16 cellular contexts compared by ENCODE assay signal in the genomic region with DNA sequence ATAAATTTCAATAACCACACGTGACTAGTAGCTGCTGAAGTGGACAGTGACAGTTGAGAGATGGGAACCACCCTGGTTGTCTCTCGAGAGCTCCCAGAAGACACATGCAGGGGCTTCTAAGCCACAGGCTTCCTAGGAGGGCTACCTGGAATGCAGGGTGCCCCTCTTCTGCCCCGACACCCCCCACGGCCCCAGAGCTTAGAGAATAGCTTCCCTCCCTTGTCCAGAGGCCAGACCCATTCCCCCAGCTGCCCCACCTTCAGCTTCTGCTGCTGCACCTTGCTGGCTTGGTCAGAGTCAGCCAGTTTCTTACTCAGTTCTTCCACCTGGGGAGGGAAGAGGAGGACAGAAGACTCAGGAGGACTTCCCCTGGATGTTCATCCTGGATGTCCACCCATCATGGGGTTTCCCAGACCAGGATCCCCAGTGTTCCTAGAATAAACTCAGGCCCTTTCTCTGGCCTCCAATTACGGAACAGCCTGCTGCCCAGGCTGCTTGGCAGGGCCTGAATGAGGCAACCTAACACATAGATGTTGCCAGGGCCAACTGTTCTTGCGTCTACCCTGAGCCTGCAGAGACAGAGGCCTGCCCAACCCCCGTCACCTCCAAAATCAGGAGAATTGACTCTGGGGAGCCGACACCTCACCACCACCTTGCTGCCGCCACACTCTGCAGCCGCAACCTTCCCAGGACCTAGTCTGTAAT. TPM values are rescaled to one million over a fixed set of nuclear protein-coding genes. Genes with fewer than 3 reads are reported as not detected.
DNase-seq lines count a peak whose midpoint lies in the region; ATAC-seq and TF ChIP-seq lines count a peak whose summit lies in the region.
"Had no signal": no experiment of that assay in that cellular context is flagged by ENCODE, and none has a peak within 500 bp of the region (broad histone marks: within the 10 kb centered on the region; RNA-seq: fewer than 3 reads in every experiment).

No MANE protein-coding gene starts in this region.

- no peak overlapping the region for H3K4me3 Mint-ChIP-seq in activated CD8-positive, alpha-beta memory T cell treated with anti-CD3 and anti-CD28 coated beads, Interleukin-2, amount 10 ng/mL, durations not matched to agents 7 days and 5 days
- H3K4me3 Mint-ChIP-seq in neural crest cell, result no peak overlapping the region
- no peak overlapping the region for H3K4me3 Mint-ChIP-seq in progenitor cell of endocrine pancreas (ENCODE audit: low read depth)
- H3K4me3 Mint-ChIP-seq: nephron had no signal

- H3K9me3 Mint-ChIP-seq in activated CD8-positive, alpha-beta memory T cell treated with anti-CD3 and anti-CD28 coated beads, Interleukin-2, amount 10 ng/mL, durations not matched to agents 7 days and 5 days (ENCODE audit: low read depth), result no peaks in the 10 kb centered on the region
- H3K9me3 Mint-ChIP-seq in neural crest cell, result no peaks in the 10 kb centered on the region
- H3K9me3 Mint-ChIP-seq in progenitor cell of endocrine pancreas (ENCODE audit: low read depth), result no peaks in the 10 kb centered on the region
- H3K9me3 Mint-ChIP-seq: nephron had no signal

- peak overlapping the region in 53 of 59 donors; percentile 4 to 92 (median 80) for H3K27ac ChIP-seq in dorsolateral prefrontal cortex
- H3K27ac ChIP-seq: epithelial cell of prostate had no signal

- no peak for ATAC-seq in activated CD8-positive, alpha-beta memory T cell treated with anti-CD3 and anti-CD28 coated beads, Interleukin-2, amount 10 ng/mL, durations not matched to agents 7 days and 5 days
- ATAC-seq in GM18505 (IDR thresholded peaks at IDR 0.05; ENCODE audit: unreplicated experiment) (no peak), left lobe of liver (no peak)
- ATAC-seq: gastroesophageal sphincter had no signal

- H3K27ac Mint-ChIP-seq in activated CD8-positive, alpha-beta memory T cell treated with anti-CD3 and anti-CD28 coated beads, Interleukin-2, amount 10 ng/mL, durations not matched to agents 7 days and 5 days, result no peak overlapping the region
- H3K27ac Mint-ChIP-seq in neural crest cell (ENCODE audit: unreplicated experiment) (peak overlapping the region; percentile 19), progenitor cell of endocrine pancreas (no peak overlapping the region)

- CTCF ChIA-PET in activated CD8-positive, alpha-beta memory T cell treated with anti-CD3 and anti-CD28 coated beads, Interleukin-2, amount 10 ng/mL, durations not matched to agents 7 days and 5 days (lab: Charles Lee), result interaction anchor here (1.8 to 2.1 kb wide), 2 partner anchors 15 to 173 kb away, joined by 4 to 8 read pairs; no protein-coding TSS in a partner anchor

- peak; percentile 10 for TF ChIP-seq POLR2A in GM18505 (IDR thresholded peaks at IDR 0.05; ENCODE audit: borderline replicate concordance, extremely low read depth, insufficient read depth, insufficient read length)

- H3K27me3 ChIP-seq in dorsolateral prefrontal cortex, result no peaks in the 10 kb centered on the region
- H3K27me3 ChIP-seq: gastroesophageal sphincter had no signal

- intact Hi-C loops in dorsolateral prefrontal cortex (cut with DNase I), result loop anchor here (5.0 to 10.0 kb wide), 4 partner anchors 33 to 424 kb away; partner anchors contain the start of genes CLPB (in 1 of the 2), RNF121 (in 1 of the 2) and XNDC1N (in 1 of the 2)

- peak overlapping the region in 1 of 59 donors; percentile 5 for H3K4me3 ChIP-seq in dorsolateral prefrontal cortex
- H3K4me3 ChIP-seq: gastroesophageal sphincter, lung had no signal

- TF ChIP-seq CTCF in dorsolateral prefrontal cortex (IDR thresholded peaks at IDR 0.05 in 54 of 56, conservative IDR thresholded peaks at IDR 0.05 in 2 of 56; ENCODE audit: low read depth in 1 of 56, partially characterized antibody in 56 of 56) (no peak), neural crest cell (conservative IDR thresholded peaks at IDR 0.05) (no peak), progenitor cell of endocrine pancreas (IDR thresholded peaks at IDR 0.05; ENCODE audit: unreplicated experiment) (no peak)

- H3K36me3 Mint-ChIP-seq in activated CD8-positive, alpha-beta memory T cell treated with anti-CD3 and anti-CD28 coated beads, Interleukin-2, amount 10 ng/mL, durations not matched to agents 7 days and 5 days, result peaks cover 46% of the 10 kb centered on the region
- H3K36me3 Mint-ChIP-seq in neural crest cell (ENCODE audit: low read depth) (peaks cover 20% of the 10 kb centered on the region), progenitor cell of endocrine pancreas (ENCODE audit: insufficient read depth) (peaks cover 37% of the 10 kb centered on the region)

- DNase-seq in activated CD8-positive, alpha-beta memory T cell treated with anti-CD3 and anti-CD28 coated beads, Interleukin-2, amount 50 U/mL, for 48 hours, result peak; percentile 46
- no peak for DNase-seq in activated CD8-positive, alpha-beta memory T cell treated with anti-CD3 and anti-CD28 coated beads, Interleukin-2, amount 10 ng/mL, durations not matched to agents 7 days and 5 days
- DNase-seq in dorsolateral prefrontal cortex, result peak in 1 of 10 donors; percentile 44
- DNase-seq in neural crest cell (ENCODE audit: low read depth, low spot score), result no peak
- DNase-seq in progenitor cell of endocrine pancreas (ENCODE audit: low spot score, unreplicated experiment), result no peak
- DNase-seq in UCSD-AML1 (lab: John Stamatoyannopoulos, UW; ENCODE audit: unreplicated experiment), result no peak
- DNase-seq in left lobe of liver (ENCODE audit: low spot score), result no peak
- DNase-seq: amniotic stem cell, Kasumi-1, NCI-H1417, NCI-H82 had no signal

- H3K4me1 Mint-ChIP-seq in activated CD8-positive, alpha-beta memory T cell treated with anti-CD3 and anti-CD28 coated beads, Interleukin-2, amount 10 ng/mL, durations not matched to agents 7 days and 5 days, result no peaks in the 10 kb centered on the region
- H3K4me1 Mint-ChIP-seq in neural crest cell, result no peaks in the 10 kb centered on the region
- no peaks in the 10 kb centered on the region for H3K4me1 Mint-ChIP-seq in progenitor cell of endocrine pancreas (ENCODE audit: low read depth)

- H3K27me3 Mint-ChIP-seq in activated CD8-positive, alpha-beta memory T cell treated with anti-CD3 and anti-CD28 coated beads, Interleukin-2, amount 10 ng/mL, durations not matched to agents 7 days and 5 days, result no peaks in the 10 kb centered on the region
- H3K27me3 Mint-ChIP-seq in neural crest cell (ENCODE audit: low read depth) (peaks cover 6% of the 10 kb centered on the region), progenitor cell of endocrine pancreas (no peaks in the 10 kb centered on the region)

RNA-seq across cellular contexts. Expression of gene IL18BP, which starts 12.0 kb away (rescaled TPM):
- 10 to 100 TPM in 1 of 2 experiments, 1 to 10 TPM in 1; 7.0 to 11.2 TPM for total RNA-seq in activated CD8-positive, alpha-beta memory T cell treated with anti-CD3 and anti-CD28 coated beads, Interleukin-2, amount 10 ng/mL, durations not matched to agents 7 days and 5 days
- total RNA-seq in dorsolateral prefrontal cortex, result 10 to 100 TPM in 86 of 120 experiments, 1 to 10 TPM in 34; 5.0 to 35.2 (median 12.5) TPM
- 10.7 and 10.8 TPM in 2 replicates for total RNA-seq in neural crest cell
- 19.8 and 20.1 TPM in 2 replicates for total RNA-seq in progenitor cell of endocrine pancreas
- total RNA-seq in left lobe of liver, result 3.0 TPM
